In the genomic region with DNA sequence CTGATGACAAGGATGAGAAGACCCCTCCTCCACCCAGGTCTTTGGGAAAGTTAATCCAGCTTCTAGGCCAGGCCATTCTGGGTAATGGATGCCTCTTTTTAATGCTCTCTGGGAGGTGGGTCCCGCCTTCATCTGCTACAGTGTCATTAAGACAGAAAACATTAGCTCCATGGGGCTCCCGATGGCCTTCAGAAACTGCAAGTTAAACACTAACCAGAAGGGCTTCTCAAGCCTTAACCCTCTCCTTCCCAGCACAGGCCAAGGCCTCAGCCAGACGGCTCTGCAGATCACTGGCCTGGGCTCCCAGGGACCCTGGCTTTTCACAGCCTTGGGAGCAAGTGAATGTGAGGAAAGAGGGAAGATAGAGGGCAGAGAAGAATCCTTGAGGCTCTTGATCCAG, we compare ENCODE assay signal across 24 cellular contexts.
"Had no signal": no experiment of that assay in that cellular context is flagged by ENCODE, and none has a peak within 500 bp of the region (broad histone marks: within the 10 kb centered on the region; RNA-seq: fewer than 3 reads in every experiment).

No MANE protein-coding gene starts in this region.

- H3K4me3 ChIP-seq: breast epithelium, dorsolateral prefrontal cortex, esophagus squamous epithelium, gastrocnemius medialis, heart right ventricle, sigmoid colon, smooth muscle cell, uterus had no signal

- H3K9me3 ChIP-seq: breast epithelium, esophagus squamous epithelium, gastrocnemius medialis, heart right ventricle, sigmoid colon, uterus had no signal

- H3K9me3 Mint-ChIP-seq: activated naive CD4-positive, alpha-beta T cell treated with anti-CD3 and anti-CD28 coated beads, Interleukin-2, amount 50 U/mL, for 72 hours; activated T-cell treated with anti-CD3 and anti-CD28 coated beads, Interleukin-2, amount 50 U/mL, for 24 hours; activated T-helper 17 cell treated with anti-CD3 and anti-CD28 coated beads, Interleukin-2, amount 50 U/mL, for 72 hours; central memory CD8-positive, alpha-beta T cell; memory B cell; naive B cell; neural crest cell; stimulated activated naive B cell treated with anti-CD40 and anti-IgM and Interleukin-4, amounts not matched to agents 10 μg/mL and 1 μg/mL and 100 μg/mL, for 72 hours had no signal

- H3K4me1 Mint-ChIP-seq: activated T-helper 17 cell treated with anti-CD3 and anti-CD28 coated beads, Interleukin-2, amount 50 U/mL, for 72 hours; central memory CD8-positive, alpha-beta T cell; memory B cell; naive B cell; neural crest cell; stimulated activated naive B cell treated with anti-CD40 and anti-IgM and Interleukin-4, amounts not matched to agents 10 μg/mL and 1 μg/mL and 100 μg/mL, for 72 hours had no signal

- H3K36me3 ChIP-seq: breast epithelium, esophagus squamous epithelium, gastrocnemius medialis, heart right ventricle, sigmoid colon, uterus had no signal

- H3K36me3 Mint-ChIP-seq: activated naive CD4-positive, alpha-beta T cell treated with anti-CD3 and anti-CD28 coated beads, Interleukin-2, amount 50 U/mL, for 72 hours; memory B cell; naive B cell; stimulated activated naive B cell treated with anti-CD40 and anti-IgM and Interleukin-4, amounts not matched to agents 10 μg/mL and 1 μg/mL and 100 μg/mL, for 72 hours had no signal

- H3K27ac ChIP-seq: breast epithelium, dorsolateral prefrontal cortex, esophagus squamous epithelium, gastrocnemius medialis, heart right ventricle, sigmoid colon, uterus, VCaP had no signal

- H3K4me3 Mint-ChIP-seq: activated CD8-positive, alpha-beta T cell treated with anti-CD3 and anti-CD28 coated beads, Interleukin-2, amount 10 ng/mL, durations not matched to agents 7 days and 5 days; activated T-cell treated with anti-CD3 and anti-CD28 coated beads, Interleukin-2, amount 50 U/mL, for 24 hours; activated T-helper 17 cell treated with anti-CD3 and anti-CD28 coated beads, Interleukin-2, amount 50 U/mL, for 72 hours; central memory CD8-positive, alpha-beta T cell; memory B cell; naive B cell; neural crest cell; stimulated activated naive B cell treated with anti-CD40 and anti-IgM and Interleukin-4, amounts not matched to agents 10 μg/mL and 1 μg/mL and 100 μg/mL, for 72 hours had no signal

- H3K4me1 ChIP-seq: breast epithelium, esophagus squamous epithelium, gastrocnemius medialis, heart right ventricle, sigmoid colon, uterus had no signal

- ATAC-seq: activated CD8-positive, alpha-beta T cell treated with anti-CD3 and anti-CD28 coated beads, Interleukin-2, amount 10 ng/mL, durations not matched to agents 7 days and 5 days; activated naive CD4-positive, alpha-beta T cell treated with anti-CD3 and anti-CD28 coated beads, Interleukin-2, amount 50 U/mL, for 72 hours; activated T-helper 17 cell treated with anti-CD3 and anti-CD28 coated beads, Interleukin-2, amount 50 U/mL, for 72 hours; gastrocnemius medialis; heart right ventricle; stimulated activated naive B cell treated with anti-CD40 and anti-IgM and Interleukin-4, amounts not matched to agents 10 μg/mL and 1 μg/mL and 100 μg/mL, for 72 hours had no signal

- H3K27ac Mint-ChIP-seq: activated CD8-positive, alpha-beta T cell treated with anti-CD3 and anti-CD28 coated beads, Interleukin-2, amount 10 ng/mL, durations not matched to agents 7 days and 5 days; activated naive CD4-positive, alpha-beta T cell treated with anti-CD3 and anti-CD28 coated beads, Interleukin-2, amount 50 U/mL, for 72 hours; activated T-cell treated with anti-CD3 and anti-CD28 coated beads, Interleukin-2, amount 50 U/mL, for 24 hours; activated T-helper 17 cell treated with anti-CD3 and anti-CD28 coated beads, Interleukin-2, amount 50 U/mL, for 72 hours; memory B cell; naive B cell; stimulated activated naive B cell treated with anti-CD40 and anti-IgM and Interleukin-4, amounts not matched to agents 10 μg/mL and 1 μg/mL and 100 μg/mL, for 72 hours had no signal

- DNase-seq: activated CD4-positive, alpha-beta T cell treated with anti-CD3 and anti-CD28 coated beads for 1 hour; activated CD4-positive, alpha-beta T cell treated with anti-CD3 and anti-CD28 coated beads, Interleukin-2, amount 50 U/mL, for 1 hour; activated CD8-positive, alpha-beta T cell treated with anti-CD3 and anti-CD28 coated beads, Interleukin-2, amount 10 ng/mL, durations not matched to agents 7 days and 5 days; activated T-cell treated with anti-CD3 and anti-CD28 coated beads, Interleukin-2, amount 50 U/mL, for 24 hours; dorsolateral prefrontal cortex; esophagus squamous epithelium; gastrocnemius medialis; heart right ventricle; naive B cell; sigmoid colon; stimulated activated CD4-positive, alpha-beta T cell treated with anti-CD3 and anti-CD28 coated beads, Interleukin-15, amount 100 ng/mL, for 24 hours; stimulated activated CD4-positive, alpha-beta T cell treated with anti-CD3 and anti-CD28 coated beads, Interleukin-2, amount 100 ng/mL, for 48 hours; stimulated activated CD8-positive, alpha-beta memory T cell treated with anti-CD3 and anti-CD28 coated beads, Interleukin-4, amount 100 ng/mL, for 48 hours; stimulated activated naive B cell treated with anti-CD40 and anti-IgM and Interleukin-4, amounts not matched to agents 10 μg/mL and 1 μg/mL and 100 μg/mL, for 72 hours; trophoblast cell; uterus had no signal

- H3K27me3 ChIP-seq: breast epithelium, gastrocnemius medialis, uterus had no signal
